In genomic region chr5:124665035-124665434, GRCh38 we compare ENCODE assay signal across 34 cellular contexts.
DNase-seq lines count a peak whose midpoint lies in the region; ATAC-seq, FAIRE-seq and TF ChIP-seq lines count a peak whose summit lies in the region.
"Had no signal": no experiment of that assay in that cellular context is flagged by ENCODE, and none has a peak within 500 bp of the region (broad histone marks: within the 10 kb centered on the region; RNA-seq: fewer than 3 reads in every experiment).

No MANE protein-coding gene starts in this region.

- no peaks in the 10 kb centered on the region for H4K20me1 ChIP-seq in K562 (replicated peaks; ENCODE audit: control insufficient read depth, insufficient read depth, low read length)

- BruUV-seq in K562 (replicated peaks; lab: Mats Ljungman, UMichigan): no TSS peak

- intact Hi-C loops in K562 (cut with micrococcal nuclease): no loop called here

- no peak for TF ChIP-seq EP300 in K562 (IDR thresholded peaks at IDR 0.05; ENCODE audit: low read length)

- no peak for TF ChIP-seq CTCF in K562 (IDR thresholded peaks at IDR 0.05 in 2 of 3, conservative IDR thresholded peaks at IDR 0.05 in 1 of 3; ENCODE audit: insufficient read depth in 2 of 3, low read depth in 1 of 3, low read length in 3 of 3)
- no peak for TF ChIP-seq CTCF in foreskin keratinocyte (conservative IDR thresholded peaks at IDR 0.05)

- peak; percentile 32 for DNase-seq in DMS 273 (lab: John Stamatoyannopoulos, UW; ENCODE audit: unreplicated experiment)
- no peak for DNase-seq in DMS 273 treated with DMSO at 0.1 percent for 48 hours (lab: John Stamatoyannopoulos, UW)
- DNase-seq in NCI-H226: peak; percentile 40
- DNase-seq in K562 (ENCODE audit: extremely low read depth in 1 of 4, low spot score in 3 of 4): no peak
- peak; percentile 40 for DNase-seq in renal cortical epithelial cell (ENCODE audit: low read depth)
- DNase-seq in activated effector memory CD4-positive, alpha-beta T cell treated with anti-CD3 and anti-CD28 coated beads, Interleukin-2, amount 50 U/mL, for 16 hours: no peak
- DNase-seq in foreskin keratinocyte: no peak
- DNase-seq: activated CD4-positive, alpha-beta T cell treated with anti-CD3 and anti-CD28 coated beads for 36 hours; activated CD8-positive, alpha-beta memory T cell treated with anti-CD3 and anti-CD28 coated beads, Interleukin-2, amount 50 U/mL, for 48 hours; activated CD8-positive, alpha-beta T cell treated with anti-CD3 and anti-CD28 coated beads for 36 hours; activated naive CD4-positive, alpha-beta T cell treated with anti-CD3 and anti-CD28 coated beads, Interleukin-2, amount 50 U/mL, for 16 hours; amniotic stem cell; C1 segment of cervical spinal cord; DMS79 treated with DMSO at 0.1 percent for 48 hours; dorsolateral prefrontal cortex; GOT3; KG1; mucosa of descending colon; NCI-H1417 treated with DMSO at 0.1 percent for 48 hours; NCI-H2081 treated with DMSO at 0.1 percent for 48 hours; NCI-H446 treated with DMSO at 0.1 percent for 48 hours; occipital lobe; OCI-M1; transverse colon had no signal

- no peaks in the 10 kb centered on the region for H3K9me1 ChIP-seq in K562 (ENCODE audit: control insufficient read depth, insufficient read depth, low read length)

- no peak for TF ChIP-seq RAD21 in K562 (CRISPR knock-in tag; conservative IDR thresholded peaks at IDR 0.05 in 1 of 2, IDR thresholded peaks at IDR 0.05 in 1 of 2)

- in situ Hi-C loops in K562 (cut with MboI): no loop called here

- H3K27me3 ChIP-seq in K562 (ENCODE audit: control insufficient read depth in 2 of 2, insufficient read depth in 2 of 2, low read length in 2 of 2) (no peaks in the 10 kb centered on the region), foreskin keratinocyte (no peaks in the 10 kb centered on the region)
- H3K27me3 ChIP-seq: dorsolateral prefrontal cortex, esophagus muscularis mucosa, transverse colon had no signal

- no peak overlapping the region for H2AFZ ChIP-seq in K562 (ENCODE audit: low read depth, low read length)

- ATAC-seq in K562 (no peak), HG03159 (IDR thresholded peaks at IDR 0.05; ENCODE audit: unreplicated experiment) (no peak), foreskin keratinocyte (no peak)
- ATAC-seq: activated CD4-positive, alpha-beta T cell treated with anti-CD3 and anti-CD28 coated beads for 36 hours; activated CD8-positive, alpha-beta T cell treated with anti-CD3 and anti-CD28 coated beads for 36 hours; activated T-helper 17 cell treated with anti-CD3 and anti-CD28 coated beads, Interleukin-2, amount 50 U/mL, for 72 hours; mucosa of descending colon; natural killer cell treated with Interleukin-12 subunit alpha and Interleukin-12 subunit beta and Interleukin-15 and Interleukin-18, amount 100 ng/mL, for 72 hours; stimulated activated effector memory CD8-positive, alpha-beta T cell treated with anti-CD3 and anti-CD28 coated beads, Interleukin-12 subunit alpha, Interleukin-12 subunit beta, amount 100 ng/mL, for 72 hours had no signal

- no peak for TF ChIP-seq POLR2A in K562 (conservative IDR thresholded peaks at IDR 0.05)

- POLR2A ChIA-PET in K562 (lab: Yijun Ruan, JAX): interaction anchor here (1.0 to 2.0 kb wide), 2 partner anchors 9 to 13 kb away, joined by 3 to 5 read pairs; no protein-coding TSS in a partner anchor

- no peaks in the 10 kb centered on the region for H3K36me3 ChIP-seq in K562 (ENCODE audit: control insufficient read depth, insufficient read depth, low read length)
- H3K36me3 ChIP-seq: esophagus muscularis mucosa, transverse colon had no signal

- no peak overlapping the region for H3K4me2 ChIP-seq in K562 (ENCODE audit: insufficient read depth, low read length)

- no peak overlapping the region for H3K27ac ChIP-seq in K562 (ENCODE audit: extremely low read depth, low read depth, low read length)
- H3K27ac ChIP-seq in foreskin keratinocyte: no peak overlapping the region
- H3K27ac ChIP-seq: 22Rv1, esophagus muscularis mucosa, HL-60, transverse colon had no signal

- no peaks in the 10 kb centered on the region for H3K9me3 ChIP-seq in K562 (replicated peaks; ENCODE audit: control insufficient read depth, insufficient read depth, low read depth, low read length)
- H3K9me3 ChIP-seq: esophagus muscularis mucosa, mucosa of descending colon, transverse colon had no signal

- no peak overlapping the region for H3K4me3 ChIP-seq in K562
- H3K4me3 ChIP-seq: dorsolateral prefrontal cortex, esophagus muscularis mucosa, mucosa of descending colon, transverse colon had no signal

- H3K4me1 ChIP-seq in K562 (replicated peaks in 1 of 2; ENCODE audit: control insufficient read depth in 2 of 2, insufficient read depth in 2 of 2, low read length in 2 of 2) (peaks cover 6 to 42% of the 10 kb centered on the region in 2 experiments; a peak in 4 of 5 replicates), foreskin keratinocyte (peaks cover 34% of the 10 kb centered on the region)

- no peaks in the 10 kb centered on the region for H3K79me2 ChIP-seq in K562 (ENCODE audit: control insufficient read depth, insufficient read depth, low read length)

- H3K9ac ChIP-seq in K562 (ENCODE audit: insufficient read depth in 1 of 2, low read depth in 2 of 2, low read length in 2 of 2): no peak overlapping the region

- CTCF ChIA-PET in K562 (lab: Yijun Ruan, JAX; ENCODE audit: low intra/inter-chr PET ratio): no interaction called here

- FAIRE-seq in K562 (lab: Jason Lieb, UNC): no peak
- FAIRE-seq: endometrium, frontal cortex, GM19239 had no signal

- 50% methylated on average over 2 of the region's 2 CpGs for WGBS in K562 (ENCODE audit: insufficient coverage, low coverage, missing lambda C conversion rate)

TF ChIP-seq in K562, 482 proteins besides CTCF, POLR2A, EP300 and RAD21:
- TF ChIP-seq ZNF384 (IDR thresholded peaks at IDR 0.05; ENCODE audit: low read depth, low read length): peak; percentile 51; the same call in 1 of the 2 replicates
- no peak for TF ChIP-seq KAT8 (IDR thresholded peaks at IDR 0.05; ENCODE audit: low read depth)
- no peak for TF ChIP-seq PCBP2 (IDR thresholded peaks at IDR 0.05; ENCODE audit: low read depth, low read length, poor library complexity, severe bottlenecking)
- TF ChIP-seq ATF1 (CRISPR knock-in tag; IDR thresholded peaks at IDR 0.05): no peak
- TF ChIP-seq ATF1 (tag; IDR thresholded peaks at IDR 0.05): peak; percentile 29; the same call in 1 of the 2 replicates
- no peak for TF ChIP-seq ZEB2 (IDR thresholded peaks at IDR 0.05)
- TF ChIP-seq MCM5 (IDR thresholded peaks at IDR 0.05; ENCODE audit: low read depth): no peak
- 0 out of 2 replicates have a peak, but pooled peaks have one; percentile 8 for TF ChIP-seq CBFA2T3 (IDR thresholded peaks at IDR 0.05)

Comparison
In these comparisons a context has a peak if more than half of its experiments do, and no peak if none do; other contexts are left out.
1. DNase-seq: peak in DMS 273 (single experiment), NCI-H226 (single experiment) and renal cortical epithelial cell (single experiment); none in DMS 273 treated with DMSO at 0.1 percent for 48 hours (single experiment), K562 (0 of 4), activated effector memory CD4-positive, alpha-beta T cell treated with anti-CD3 and anti-CD28 coated beads, Interleukin-2, amount 50 U/mL, for 16 hours (single experiment) and foreskin keratinocyte (0 of 2).